In genomic region chr12:6338955-6339761, GRCh38 we compare ENCODE assay signal across 7 cellular contexts. TPM values are rescaled to one million over a fixed set of nuclear protein-coding genes. Genes with fewer than 3 reads are reported as not detected.
DNase-seq lines count a peak whose midpoint lies in the region; ATAC-seq and TF ChIP-seq lines count a peak whose summit lies in the region.
"Had no signal": no experiment of that assay in that cellular context is flagged by ENCODE, and none has a peak within 500 bp of the region (broad histone marks: within the 10 kb centered on the region; RNA-seq: fewer than 3 reads in every experiment).

No MANE protein-coding gene starts in this region.

- peak overlapping the region; percentile 25; the same call in 1 of the 2 replicates for H3K4me3 ChIP-seq in GM08714 (ENCODE audit: low read length)
- peak overlapping the region; percentile 40 to 73 (median 66) for H3K4me3 ChIP-seq in mammary epithelial cell (replicated peaks in 1 of 3; ENCODE audit: insufficient read depth in 1 of 3, low read depth in 2 of 3, low read length in 3 of 3)
- peak overlapping the region in 1 of 2 donors; percentile 83 for H3K4me3 ChIP-seq in neuronal stem cell (ENCODE audit: low read length in 2 of 2)

- no peaks in the 10 kb centered on the region for H3K9me3 Mint-ChIP-seq in stimulated activated effector memory CD8-positive, alpha-beta T cell treated with anti-CD3 and anti-CD28 coated beads, Interleukin-12 subunit alpha, Interleukin-12 subunit beta, amount 100 ng/mL, for 72 hours

- H2BK120ac ChIP-seq in neuronal stem cell (ENCODE audit: low read depth, low read length), result no peak overlapping the region

- H3K4me2 ChIP-seq in mammary epithelial cell (ENCODE audit: insufficient read depth, low read depth, low read length), result peak overlapping the region; percentile 91
- H3K4me2 ChIP-seq in neuronal stem cell (ENCODE audit: insufficient read depth, low read length, poor library complexity, severe bottlenecking), result no peak overlapping the region

- intact Hi-C loops in mammary epithelial cell (cut with micrococcal nuclease), result loop anchor here (5.0 kb wide), 1 partner anchor 128 kb away; no protein-coding TSS in a partner anchor

- peaks cover 68% of the 10 kb centered on the region for H3K4me1 ChIP-seq in mammary epithelial cell (ENCODE audit: insufficient read depth, low read length)
- H3K4me1 ChIP-seq in neuronal stem cell (ENCODE audit: control insufficient read depth in 2 of 2, insufficient read depth in 1 of 2, low read depth in 1 of 2, low read length in 2 of 2), result peaks cover 59 to 66% of the 10 kb centered on the region in 2 donors

- H3K9me3 ChIP-seq in mammary epithelial cell (replicated peaks; ENCODE audit: insufficient read depth, low read length) (no peaks in the 10 kb centered on the region), neuronal stem cell (replicated peaks in 1 of 2; ENCODE audit: control insufficient read depth in 2 of 2, insufficient read depth in 1 of 2, low read depth in 1 of 2, low read length in 2 of 2) (no peaks in the 10 kb centered on the region), T-helper 17 cell (ENCODE audit: control insufficient read depth, low read length, poor library complexity, severe bottlenecking) (no peaks in the 10 kb centered on the region)

- no peak overlapping the region for H2BK5ac ChIP-seq in neuronal stem cell (ENCODE audit: low read length)

- H3K4me1 Mint-ChIP-seq in stimulated activated effector memory CD8-positive, alpha-beta T cell treated with anti-CD3 and anti-CD28 coated beads, Interleukin-12 subunit alpha, Interleukin-12 subunit beta, amount 100 ng/mL, for 72 hours, result peaks cover 27% of the 10 kb centered on the region
- peaks cover 35% of the 10 kb centered on the region for H3K4me1 Mint-ChIP-seq in T-helper 17 cell

- no peak overlapping the region for H3K18ac ChIP-seq in neuronal stem cell (ENCODE audit: low read length)

- peaks cover 15% of the 10 kb centered on the region for H3K79me1 ChIP-seq in neuronal stem cell (ENCODE audit: low read depth, low read length)

- H3K27ac Mint-ChIP-seq in stimulated activated effector memory CD8-positive, alpha-beta T cell treated with anti-CD3 and anti-CD28 coated beads, Interleukin-12 subunit alpha, Interleukin-12 subunit beta, amount 100 ng/mL, for 72 hours, result no peak overlapping the region
- H3K27ac Mint-ChIP-seq in T-helper 17 cell, result no peak overlapping the region

- dilution Hi-C loops in mammary epithelial cell (cut with HindIII; ENCODE audit: low sequenced_read_pairs), result no loop called here

- no peak for DNase-seq in mammary epithelial cell
- no peak for DNase-seq in neuronal stem cell (ENCODE audit: low spot score)
- DNase-seq in stimulated activated effector memory CD8-positive, alpha-beta T cell treated with anti-CD3 and anti-CD28 coated beads, Interleukin-12 subunit alpha, Interleukin-12 subunit beta, amount 100 ng/mL, for 72 hours (ENCODE audit: low spot score in 2 of 2), result no peak
- no peak for DNase-seq in T-helper 17 cell
- no peak for DNase-seq in SKM-1 (lab: John Stamatoyannopoulos, UW; ENCODE audit: unreplicated experiment)
- DNase-seq: activated naive CD4-positive, alpha-beta T cell had no signal

- no peak overlapping the region for H2BK15ac ChIP-seq in neuronal stem cell (ENCODE audit: low read length)

- BruUV-seq in mammary epithelial cell (replicated peaks; lab: Mats Ljungman, UMichigan), result no TSS peak

- in situ Hi-C loops in mammary epithelial cell (cut with MboI; ENCODE audit: low sequenced_read_pairs in 2 of 2), result loop anchor here in 1 of 2 donors (5.0 kb wide), 1 partner anchor 33 kb away; no protein-coding TSS in a partner anchor

- H3K23ac ChIP-seq in neuronal stem cell (ENCODE audit: low read depth, low read length, poor library complexity), result no peak overlapping the region

- H3K4ac ChIP-seq in neuronal stem cell (ENCODE audit: low read length), result no peak overlapping the region

- CTCF ChIA-PET in mammary epithelial cell (lab: Charles Lee; ENCODE audit: low non-redundant PET), result interaction anchor here (0.7 kb wide), 1 partner anchor 132 kb away, joined by 13 read pairs; no protein-coding TSS in a partner anchor

- H4K8ac ChIP-seq in neuronal stem cell (ENCODE audit: low read depth, low read length), result no peak overlapping the region

- H3K36me3 Mint-ChIP-seq in stimulated activated effector memory CD8-positive, alpha-beta T cell treated with anti-CD3 and anti-CD28 coated beads, Interleukin-12 subunit alpha, Interleukin-12 subunit beta, amount 100 ng/mL, for 72 hours, result peaks cover 19% of the 10 kb centered on the region
- H3K36me3 Mint-ChIP-seq in T-helper 17 cell (ENCODE audit: low read depth), result no peaks in the 10 kb centered on the region

- no peak overlapping the region for H2BK12ac ChIP-seq in neuronal stem cell (ENCODE audit: low read length)

- H2AFZ ChIP-seq in mammary epithelial cell (ENCODE audit: low read depth, low read length) (no peak overlapping the region), neuronal stem cell (ENCODE audit: low read length) (no peak overlapping the region)

- no peak overlapping the region for H4K91ac ChIP-seq in neuronal stem cell (ENCODE audit: low read depth, low read length, poor library complexity)

- no peak overlapping the region for H3K14ac ChIP-seq in neuronal stem cell (ENCODE audit: low read length)

- WGBS in mammary epithelial cell (ENCODE audit: low coverage, missing lambda C conversion rate), result 33% methylated on average over 8 of the region's 8 CpGs
- WGBS in neuronal stem cell (ENCODE audit: extremely low coverage in 2 of 2, insufficient read length in 2 of 2, insufficient replicate concordance in 1 of 2), 2 donors, result no CpG with 5 or more reads among the region's 8 CpGs

- H3K79me2 ChIP-seq in mammary epithelial cell (ENCODE audit: insufficient read depth, low read length), result peaks cover 74% of the 10 kb centered on the region

- ATAC-seq in stimulated activated effector memory CD8-positive, alpha-beta T cell treated with anti-CD3 and anti-CD28 coated beads, Interleukin-12 subunit alpha, Interleukin-12 subunit beta, amount 100 ng/mL, for 72 hours, result no peak
- ATAC-seq in T-helper 17 cell, result no peak

- H2AK5ac ChIP-seq in neuronal stem cell (ENCODE audit: low read depth, low read length), result no peak overlapping the region

- peak overlapping the region; percentile 26 for H3K9ac ChIP-seq in mammary epithelial cell (ENCODE audit: insufficient read depth, low read length)
- H3K9ac ChIP-seq in neuronal stem cell (ENCODE audit: low read depth, low read length, poor library complexity), result no peak overlapping the region

- no peaks in the 10 kb centered on the region for H3K27me3 Mint-ChIP-seq in T-helper 17 cell

- H3K27me3 ChIP-seq in mammary epithelial cell (ENCODE audit: insufficient read depth, low read length) (no peaks in the 10 kb centered on the region), neuronal stem cell (ENCODE audit: control insufficient read depth in 3 of 3, insufficient read depth in 3 of 3, low read depth in 1 of 3, low read length in 3 of 3) (no peaks in the 10 kb centered on the region)

- H3K27ac ChIP-seq in mammary epithelial cell (ENCODE audit: insufficient read depth, low read depth, low read length) (peak overlapping the region; percentile 5), neuronal stem cell (replicated peaks; ENCODE audit: low read length) (peak overlapping the region; percentile 17)

- H3K36me3 ChIP-seq in mammary epithelial cell (ENCODE audit: insufficient read depth, low read length) (peaks cover 6% of the 10 kb centered on the region), neuronal stem cell (replicated peaks in 1 of 2; ENCODE audit: control insufficient read depth in 2 of 2, insufficient read depth in 2 of 2, low read length in 2 of 2) (peaks cover 0 to 34% of the 10 kb centered on the region in 2 donors)

- TF ChIP-seq CTCF in mammary epithelial cell (conservative IDR thresholded peaks at IDR 0.05 in 1 of 2, IDR thresholded peaks at IDR 0.05 in 1 of 2; ENCODE audit: extremely low read depth in 1 of 2, insufficient read depth in 1 of 2, low read depth in 1 of 2, low read length in 2 of 2), result no peak

- H3K4me3 Mint-ChIP-seq in stimulated activated effector memory CD8-positive, alpha-beta T cell treated with anti-CD3 and anti-CD28 coated beads, Interleukin-12 subunit alpha, Interleukin-12 subunit beta, amount 100 ng/mL, for 72 hours, result no peak overlapping the region
- no peak overlapping the region for H3K4me3 Mint-ChIP-seq in T-helper 17 cell

- no peaks in the 10 kb centered on the region for H4K20me1 ChIP-seq in mammary epithelial cell (ENCODE audit: insufficient read depth, low read length)

RNA-seq across cellular contexts. Expression of gene TNFRSF1A, which starts 2.7 kb away (rescaled TPM):
- total RNA-seq in mammary epithelial cell (100 to 1,000 TPM; 107 to 195 TPM), T-helper 17 cell (10 to 100 TPM; 22.4 to 23.0 TPM)
- 87.6 TPM for polyA plus RNA-seq in mammary epithelial cell
- 191 TPM for polyA minus RNA-seq in mammary epithelial cell
- 35.2 TPM for polyA plus RNA-seq in neuronal stem cell (2013, experiment 1 of 2)
- 34.5 TPM for polyA plus RNA-seq in neuronal stem cell (2013, experiment 2 of 2)

RNA-seq across cellular contexts. Expression of gene PLEKHG6, which starts 28.7 kb away (rescaled TPM):
- total RNA-seq in mammary epithelial cell (1 to 10 TPM; 2.2 to 3.3 TPM), T-helper 17 cell (not detected)
- polyA plus RNA-seq in mammary epithelial cell, result 2.1 TPM
- not detected for polyA minus RNA-seq in mammary epithelial cell
- polyA plus RNA-seq in neuronal stem cell (2013, experiment 1 of 2), result 1.2 TPM
- polyA plus RNA-seq in neuronal stem cell (2013, experiment 2 of 2), result 1.3 TPM

RNA-seq across cellular contexts. Expression of gene SCNN1A, which starts 36.2 kb away (rescaled TPM):
- 100 to 1,000 TPM; 171 to 202 TPM for total RNA-seq in mammary epithelial cell
- 174 TPM for polyA plus RNA-seq in mammary epithelial cell
- polyA minus RNA-seq in mammary epithelial cell, result 383 TPM
- polyA plus RNA-seq in neuronal stem cell (2013, experiment 1 of 2), result 0.40 TPM
- polyA plus RNA-seq in neuronal stem cell (2013, experiment 2 of 2), result 0.68 TPM
- total RNA-seq in T-helper 17 cell, result 1 to 10 TPM; 2.1 to 2.8 TPM

RNA-seq across cellular contexts. Expression of gene LTBR, which starts 44.8 kb away (rescaled TPM):
- total RNA-seq in mammary epithelial cell, result 100 to 1,000 TPM; 134 to 149 TPM
- 119 TPM for polyA plus RNA-seq in mammary epithelial cell
- 89.5 TPM for polyA minus RNA-seq in mammary epithelial cell
- polyA plus RNA-seq in neuronal stem cell (2013, experiment 1 of 2), result 2.3 TPM
- polyA plus RNA-seq in neuronal stem cell (2013, experiment 2 of 2), result 2.3 TPM
- 1 to 10 TPM in 1 of 2 donors, under 1 TPM in 1; 0.47 to 1.4 TPM for total RNA-seq in T-helper 17 cell

Comparison
In these comparisons a context has a peak if more than half of its experiments do, and no peak if none do; other contexts are left out.
1. RNA of gene TNFRSF1A, which starts 2.7 kb away (total RNA-seq): 107 to 195 TPM in mammary epithelial cell; 22.4 to 23.0 TPM in T-helper 17 cell; every median in the first group is over 4 times any median in the second.
2. RNA of gene SCNN1A, which starts 36.2 kb away (total RNA-seq): 171 to 202 TPM in mammary epithelial cell; 2.1 to 2.8 TPM in T-helper 17 cell; every median in the first group is over 10 times any median in the second.